24 cellular contexts compared by ENCODE assay signal in the genomic region with DNA sequence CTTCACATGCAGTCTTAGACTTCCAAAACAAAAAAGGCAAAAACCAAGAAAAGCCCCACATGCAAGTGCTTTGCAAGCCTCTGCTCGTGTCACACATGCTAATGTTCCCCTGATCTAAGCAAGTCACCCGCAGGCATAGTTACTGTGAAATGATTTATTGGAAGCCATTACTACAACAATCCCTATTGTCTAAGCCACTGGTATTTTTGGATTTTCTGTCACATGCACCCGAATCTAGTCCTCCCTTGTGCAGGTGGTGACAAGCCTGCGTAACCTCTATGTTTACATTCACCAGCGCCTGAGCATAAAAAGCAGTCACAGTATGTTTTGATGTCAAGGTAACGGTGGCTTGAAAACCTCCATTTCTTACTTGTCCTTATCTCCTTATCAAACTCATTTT. TPM values are rescaled to one million over a fixed set of nuclear protein-coding genes. Genes with fewer than 3 reads are reported as not detected.
DNase-seq lines count a peak whose midpoint lies in the region; ATAC-seq and TF ChIP-seq lines count a peak whose summit lies in the region.
"Had no signal": no experiment of that assay in that cellular context is flagged by ENCODE, and none has a peak within 500 bp of the region (broad histone marks: within the 10 kb centered on the region; RNA-seq: fewer than 3 reads in every experiment).

No MANE protein-coding gene starts in this region.

- no peak overlapping the region for H2BK15ac ChIP-seq in neuronal stem cell (ENCODE audit: low read length)

- H4K8ac ChIP-seq in neuronal stem cell (ENCODE audit: low read depth, low read length) = no peak overlapping the region

- no peak overlapping the region for H3K23ac ChIP-seq in neuronal stem cell (ENCODE audit: low read depth, low read length, poor library complexity)

- no peak overlapping the region for H2BK5ac ChIP-seq in neuronal stem cell (ENCODE audit: low read length)

- no peaks in the 10 kb centered on the region for H3K79me2 ChIP-seq in neural progenitor cell (ENCODE audit: low read depth)

- DNase-seq in HAP-1 (ENCODE audit: low spot score in 2 of 2) (peak; percentile 76 to 95), NCI-H146 treated with DMSO at 0.1 percent for 48 hours (lab: John Stamatoyannopoulos, UW; ENCODE audit: unreplicated experiment) (peak; percentile 77), NCI-H774 (lab: John Stamatoyannopoulos, UW) (peak; percentile 68), neural progenitor cell (ENCODE audit: low spot score) (no peak), neuronal stem cell (ENCODE audit: low spot score) (no peak), dorsolateral prefrontal cortex (no peak), ureter (ENCODE audit: low spot score) (no peak)
- DNase-seq: activated effector memory CD4-positive, alpha-beta T cell treated with Interleukin-2 at 50 U/mL for 16 hours; activated naive CD8-positive, alpha-beta T cell treated with anti-CD3 and anti-CD28 coated beads, Interleukin-2, amount 50 U/mL, for 24 hours; Caco-2; cortex of kidney; glutamatergic neuron; left colon; MM.1S; NK-92 treated with Interleukin-12 subunit alpha and Interleukin-12 subunit beta, amount 100 ng/mL, for 24 hours; small intestine; stimulated activated CD4-positive, alpha-beta T cell treated with anti-CD3 and anti-CD28 coated beads, Interleukin-2, amount 100 ng/mL, for 48 hours had no signal

- H3K36me3 ChIP-seq in HAP-1 (replicated peaks) (no peaks in the 10 kb centered on the region), neural progenitor cell (no peaks in the 10 kb centered on the region), neuronal stem cell (replicated peaks in 1 of 2; ENCODE audit: control insufficient read depth in 2 of 2, insufficient read depth in 2 of 2, low read length in 2 of 2) (no peaks in the 10 kb centered on the region)
- H3K36me3 ChIP-seq: tibial nerve had no signal

- no peak for TF ChIP-seq POLR2A in GM18505 (IDR thresholded peaks at IDR 0.05; ENCODE audit: borderline replicate concordance, extremely low read depth, insufficient read depth, insufficient read length)

- H3K27ac Mint-ChIP-seq in neural progenitor cell = no peak overlapping the region
- H3K27ac Mint-ChIP-seq: activated naive CD8-positive, alpha-beta T cell treated with anti-CD3 and anti-CD28 coated beads, Interleukin-2, amount 50 U/mL, for 24 hours; stimulated activated naive CD8-positive, alpha-beta T cell treated with anti-CD3 and anti-CD28 coated beads, Interleukin-15, Interleukin-2, amounts not matched to agents 100 ng/mL and 50 ng/mL, for 24 hours; T-helper 2 cell treated with Interferon-gamma antibody and Interleukin-4, amounts not matched to agents 5 μg/mL and 100 μg/mL, for 36 hours had no signal

- TF ChIP-seq CTCF in neural progenitor cell (IDR thresholded peaks at IDR 0.05) (no peak), dorsolateral prefrontal cortex (IDR thresholded peaks at IDR 0.05 in 54 of 56, conservative IDR thresholded peaks at IDR 0.05 in 2 of 56; ENCODE audit: low read depth in 1 of 56, partially characterized antibody in 56 of 56) (no peak)

- no peaks in the 10 kb centered on the region for H3K9me3 ChIP-seq in HAP-1
- H3K9me3 ChIP-seq in neural progenitor cell (ENCODE audit: low read depth) = no peaks in the 10 kb centered on the region
- H3K9me3 ChIP-seq in neuronal stem cell (replicated peaks in 1 of 2; ENCODE audit: control insufficient read depth in 2 of 2, insufficient read depth in 1 of 2, low read depth in 1 of 2, low read length in 2 of 2) = no peaks in the 10 kb centered on the region
- H3K9me3 ChIP-seq: Caco-2, tibial nerve had no signal

- no peak for ATAC-seq in GM18505 (IDR thresholded peaks at IDR 0.05; ENCODE audit: unreplicated experiment)
- ATAC-seq: activated naive CD8-positive, alpha-beta T cell treated with anti-CD3 and anti-CD28 coated beads, Interleukin-2, amount 50 U/mL, for 24 hours; left colon; SK-N-SH treated with all-trans-retinoic acid at 6 μM for 48 hours had no signal

- H3F3A ChIP-seq in neural progenitor cell (ENCODE audit: low read depth) = no peaks in the 10 kb centered on the region

- intact Hi-C loops in dorsolateral prefrontal cortex (cut with DNase I) = no loop called here

- H3K4me1 ChIP-seq in HAP-1 (peaks cover 12% of the 10 kb centered on the region), neural progenitor cell (no peaks in the 10 kb centered on the region), neuronal stem cell (ENCODE audit: control insufficient read depth in 2 of 2, insufficient read depth in 1 of 2, low read depth in 1 of 2, low read length in 2 of 2) (no peaks in the 10 kb centered on the region)
- H3K4me1 ChIP-seq: Caco-2, tibial nerve had no signal

- H4K91ac ChIP-seq in neuronal stem cell (ENCODE audit: low read depth, low read length, poor library complexity) = no peak overlapping the region

- H3K14ac ChIP-seq in neuronal stem cell (ENCODE audit: low read length) = no peak overlapping the region

- H3K36me3 Mint-ChIP-seq in neural progenitor cell = no peaks in the 10 kb centered on the region

- H3K4ac ChIP-seq in neuronal stem cell (ENCODE audit: low read length) = no peak overlapping the region

- no peak overlapping the region for H3K27ac ChIP-seq in neural progenitor cell
- H3K27ac ChIP-seq in neuronal stem cell (replicated peaks; ENCODE audit: low read length) = no peak overlapping the region
- no peak overlapping the region for H3K27ac ChIP-seq in dorsolateral prefrontal cortex
- H3K27ac ChIP-seq: tibial nerve had no signal

- H3K4me2 ChIP-seq in neural progenitor cell (no peak overlapping the region), neuronal stem cell (ENCODE audit: insufficient read depth, low read length, poor library complexity, severe bottlenecking) (no peak overlapping the region)

- peaks cover 4% of the 10 kb centered on the region for H3K4me1 Mint-ChIP-seq in neural progenitor cell
- H3K4me1 Mint-ChIP-seq: activated naive CD8-positive, alpha-beta T cell treated with anti-CD3 and anti-CD28 coated beads, Interleukin-2, amount 50 U/mL, for 24 hours had no signal

- H2AFZ ChIP-seq in neural progenitor cell (replicated peaks) = peak overlapping the region; percentile 50
- H2AFZ ChIP-seq in neuronal stem cell (ENCODE audit: low read length) = no peak overlapping the region

- in situ Hi-C loops in HAP-1 (cut with MboI; ENCODE audit: low sequenced_read_pairs) = no loop called here

- H3K9me3 Mint-ChIP-seq in neural progenitor cell = no peaks in the 10 kb centered on the region
- H3K9me3 Mint-ChIP-seq: activated naive CD8-positive, alpha-beta T cell treated with anti-CD3 and anti-CD28 coated beads, Interleukin-2, amount 50 U/mL, for 24 hours; stimulated activated naive CD8-positive, alpha-beta T cell treated with anti-CD3 and anti-CD28 coated beads, Interleukin-15, Interleukin-2, amounts not matched to agents 100 ng/mL and 50 ng/mL, for 24 hours; T-helper 2 cell treated with Interferon-gamma antibody and Interleukin-4, amounts not matched to agents 5 μg/mL and 100 μg/mL, for 36 hours had no signal

- no peaks in the 10 kb centered on the region for H4K20me1 ChIP-seq in neural progenitor cell (ENCODE audit: low read depth)

- no CpG with 5 or more reads among the region's 6 CpGs for WGBS in neuronal stem cell (ENCODE audit: extremely low coverage in 2 of 2, insufficient read length in 2 of 2, insufficient replicate concordance in 1 of 2), 2 donors

- no peak overlapping the region for H2BK12ac ChIP-seq in neuronal stem cell (ENCODE audit: low read length)

- H3K4me3 ChIP-seq in HAP-1 (no peak overlapping the region), neural progenitor cell (no peak overlapping the region), neuronal stem cell (ENCODE audit: low read length in 2 of 2) (no peak overlapping the region), dorsolateral prefrontal cortex (no peak overlapping the region)
- H3K4me3 ChIP-seq: tibial nerve had no signal

- no peak overlapping the region for H2AK5ac ChIP-seq in neuronal stem cell (ENCODE audit: low read depth, low read length)

- H3K9ac ChIP-seq in neural progenitor cell (no peak overlapping the region), neuronal stem cell (ENCODE audit: low read depth, low read length, poor library complexity) (no peak overlapping the region)

- no peaks in the 10 kb centered on the region for H3K79me1 ChIP-seq in neuronal stem cell (ENCODE audit: low read depth, low read length)

- H3K27me3 ChIP-seq in HAP-1 (ENCODE audit: low read depth) = no peaks in the 10 kb centered on the region
- H3K27me3 ChIP-seq in neural progenitor cell = no peaks in the 10 kb centered on the region
- no peaks in the 10 kb centered on the region for H3K27me3 ChIP-seq in neuronal stem cell (ENCODE audit: control insufficient read depth in 3 of 3, insufficient read depth in 3 of 3, low read depth in 1 of 3, low read length in 3 of 3)
- no peaks in the 10 kb centered on the region for H3K27me3 ChIP-seq in dorsolateral prefrontal cortex
- H3K27me3 ChIP-seq: tibial nerve had no signal

- H2BK120ac ChIP-seq in neuronal stem cell (ENCODE audit: low read depth, low read length) = no peak overlapping the region

- no peak overlapping the region for H3K4me3 Mint-ChIP-seq in neural progenitor cell
- H3K4me3 Mint-ChIP-seq: activated naive CD8-positive, alpha-beta T cell treated with anti-CD3 and anti-CD28 coated beads, Interleukin-2, amount 50 U/mL, for 24 hours; stimulated activated naive CD8-positive, alpha-beta T cell treated with anti-CD3 and anti-CD28 coated beads, Interleukin-15, Interleukin-2, amounts not matched to agents 100 ng/mL and 50 ng/mL, for 24 hours; T-helper 2 cell treated with Interferon-gamma antibody and Interleukin-4, amounts not matched to agents 5 μg/mL and 100 μg/mL, for 36 hours had no signal

- H3K18ac ChIP-seq in neuronal stem cell (ENCODE audit: low read length) = no peak overlapping the region

- H3K27me3 Mint-ChIP-seq in neural progenitor cell (ENCODE audit: insufficient read depth, low read depth) = no peaks in the 10 kb centered on the region
- H3K27me3 Mint-ChIP-seq: activated naive CD8-positive, alpha-beta T cell treated with anti-CD3 and anti-CD28 coated beads, Interleukin-2, amount 50 U/mL, for 24 hours; stimulated activated naive CD8-positive, alpha-beta T cell treated with anti-CD3 and anti-CD28 coated beads, Interleukin-15, Interleukin-2, amounts not matched to agents 100 ng/mL and 50 ng/mL, for 24 hours had no signal

RNA-seq across cellular contexts. Expression of a gene that starts 39.7 kb away (rescaled TPM):
- total RNA-seq in neural progenitor cell (ENCODE audit: low replicate concordance) (0.40 TPM in 1 of 2 replicates, not detected in the other), dorsolateral prefrontal cortex (1 to 10 TPM in 113 of 120 experiments, under 1 TPM in 7; 0.68 to 9.4 (median 1.8) TPM), ureter (0.13 TPM)
- polyA plus RNA-seq in neuronal stem cell (2013, experiment 1 of 2) = 2.5 TPM
- polyA plus RNA-seq in neuronal stem cell (2013, experiment 2 of 2) = 2.6 TPM
- total RNA-seq: G401, pulmonary artery endothelial cell had no signal

Comparison
In these comparisons a context has a peak if more than half of its experiments do, and no peak if none do; other contexts are left out.
1. DNase-seq: peak in HAP-1 (2 of 2), NCI-H146 treated with DMSO at 0.1 percent for 48 hours (single experiment) and NCI-H774 (single experiment); none in neural progenitor cell (single experiment), neuronal stem cell (single experiment), dorsolateral prefrontal cortex (0 of 10) and ureter (single experiment).